Comparison of ENCODE assay signal across 8 cellular contexts in the genomic region with DNA sequence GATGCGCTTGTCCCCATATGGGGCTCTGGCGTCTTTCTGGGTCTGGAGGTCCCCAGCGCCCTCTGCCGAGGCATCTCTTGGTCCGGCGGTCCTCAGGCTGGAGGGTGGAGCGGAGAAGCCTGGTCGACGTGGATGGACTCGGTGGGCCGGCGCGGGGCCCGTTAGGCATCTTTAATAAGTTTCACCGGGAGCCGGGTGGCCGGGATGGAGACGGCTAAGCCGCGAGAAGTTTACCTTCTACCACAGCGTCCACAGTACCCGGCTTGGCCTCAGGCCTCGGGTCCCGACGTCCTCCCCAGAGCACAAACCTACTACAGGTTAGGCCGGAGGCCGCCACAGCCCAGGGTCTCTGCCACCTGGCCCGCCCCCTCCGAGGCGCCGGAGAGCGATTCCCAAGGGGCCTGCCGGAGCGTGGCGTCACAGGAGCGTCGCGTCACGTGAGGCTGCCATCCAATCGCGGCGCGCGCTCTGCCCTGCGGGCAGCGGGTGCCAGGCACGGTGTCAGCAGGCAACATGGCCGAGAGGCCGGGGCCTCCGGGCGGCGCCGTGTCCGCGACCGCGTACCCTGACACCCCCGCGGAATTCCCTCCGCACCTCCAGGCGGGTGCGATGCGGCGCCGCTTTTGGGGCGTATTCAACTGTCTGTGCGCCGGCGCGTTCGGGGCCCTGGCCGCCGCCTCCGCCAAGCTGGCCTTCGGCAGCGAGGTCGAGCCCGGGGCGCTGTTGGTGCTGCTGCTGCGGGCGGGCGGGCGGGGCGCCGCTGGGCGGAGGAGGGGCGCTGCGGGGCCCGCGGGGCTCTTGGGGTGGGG. TPM values are rescaled to one million over a fixed set of nuclear protein-coding genes. Genes with fewer than 3 reads are reported as not detected.
DNase-seq lines count a peak whose midpoint lies in the region; ATAC-seq and TF ChIP-seq lines count a peak whose summit lies in the region.

A gene (plus strand): TSS at position 501 of the 809 bp plus-strand sequence. CDS start 13 bp downstream, at position 514.

- no peaks in the 10 kb centered on the region for H3K27me3 Mint-ChIP-seq in WTC11 (ENCODE audit: low read depth)

- CTCF ChIA-PET in WTC11 (lab: Charles Lee), result interaction anchor here (0.5 kb wide), 1 partner anchor 40 kb away, joined by 3 read pairs; no protein-coding TSS in a partner anchor

- peaks cover 7% of the 10 kb centered on the region for H3K4me1 Mint-ChIP-seq in WTC11

- H3K4me3 ChIP-seq in cardiac fibroblast (replicated peaks in 1 of 2; ENCODE audit: low read depth in 2 of 2, low read length in 2 of 2), result peak within 1 kb of the TSS; percentile 60 to 71

- peak within 1 kb of the TSS; percentile 97 for H3K27ac Mint-ChIP-seq in WTC11

- H3K9me3 Mint-ChIP-seq in WTC11, result no peaks in the 10 kb centered on the region

- DNase-seq in NK-92 treated with Interleukin-12 subunit alpha and Interleukin-12 subunit beta, amount 100 ng/mL, for 24 hours (lab: John Stamatoyannopoulos, UW), result peak; percentile 75
- no peak for DNase-seq in NK-92 (lab: John Stamatoyannopoulos, UW; ENCODE audit: unreplicated experiment)
- DNase-seq in NCI-H2171 (lab: John Stamatoyannopoulos, UW), result peak; percentile 93
- peak; percentile 92 for DNase-seq in WTC11 (ENCODE audit: low spot score)
- peak; percentile 90 to 96 for DNase-seq in cardiac fibroblast (ENCODE audit: low read depth in 2 of 2)
- peak; percentile 98 for DNase-seq in iPS-NIHi7 (ENCODE audit: extremely low spot score)
- DNase-seq in smooth muscle cell of the brain vasculature (ENCODE audit: low read depth, low spot score), result peak; percentile 73

- TF ChIP-seq CTCF in WTC11 (IDR thresholded peaks at IDR 0.05) (no peak), cardiac fibroblast (IDR thresholded peaks at IDR 0.05; ENCODE audit: low read depth, low read length) (peak; percentile 13)

- peak; percentile 92 for ATAC-seq in HG02981 (IDR thresholded peaks at IDR 0.05; ENCODE audit: unreplicated experiment)
- ATAC-seq in WTC11, result peak; percentile 88

- peaks cover 2% of the 10 kb centered on the region; the same call in 1 of the 2 replicates for H3K36me3 Mint-ChIP-seq in WTC11

- peak within 1 kb of the TSS; percentile 84 for H3K4me3 Mint-ChIP-seq in WTC11

- POLR2A ChIA-PET in WTC11 (lab: Charles Lee), result no interaction called here

TF ChIP-seq in WTC11, 78 proteins besides CTCF, POLR2A, EP300 and RAD21 (continues in another document):
- TF ChIP-seq CREM (CRISPR knock-in tag; IDR thresholded peaks at IDR 0.05) (peak; percentile 77; the same call in 1 of the 2 replicates), RELA (CRISPR knock-in tag; IDR thresholded peaks at IDR 0.05; ENCODE audit: borderline replicate concordance) (peak; percentile 81; the same call in 1 of the 2 replicates), FOXP1 (CRISPR knock-in tag; IDR thresholded peaks at IDR 0.05; ENCODE audit: borderline replicate concordance) (peak; percentile 92), ZBTB21 (CRISPR knock-in tag; IDR thresholded peaks at IDR 0.05; ENCODE audit: borderline replicate concordance) (peak; percentile 93), NFYB (CRISPR knock-in tag; conservative IDR thresholded peaks at IDR 0.05; ENCODE audit: low read depth) (peak; percentile 94), ELF4 (CRISPR knock-in tag; IDR thresholded peaks at IDR 0.05; ENCODE audit: low read depth) (no peak), NR1H2 (CRISPR knock-in tag; IDR thresholded peaks at IDR 0.05) (no peak), CREB1 (CRISPR knock-in tag; IDR thresholded peaks at IDR 0.05) (no peak), ZNF671 (CRISPR knock-in tag; IDR thresholded peaks at IDR 0.05) (no peak), NFATC4 (CRISPR knock-in tag; IDR thresholded peaks at IDR 0.05) (no peak; the same call in 1 of the 2 replicates), MXD4 (CRISPR knock-in tag; IDR thresholded peaks at IDR 0.05; ENCODE audit: borderline replicate concordance) (no peak), SMAD4 (CRISPR knock-in tag; IDR thresholded peaks at IDR 0.05) (no peak)
- TF ChIP-seq, protein P1, sequence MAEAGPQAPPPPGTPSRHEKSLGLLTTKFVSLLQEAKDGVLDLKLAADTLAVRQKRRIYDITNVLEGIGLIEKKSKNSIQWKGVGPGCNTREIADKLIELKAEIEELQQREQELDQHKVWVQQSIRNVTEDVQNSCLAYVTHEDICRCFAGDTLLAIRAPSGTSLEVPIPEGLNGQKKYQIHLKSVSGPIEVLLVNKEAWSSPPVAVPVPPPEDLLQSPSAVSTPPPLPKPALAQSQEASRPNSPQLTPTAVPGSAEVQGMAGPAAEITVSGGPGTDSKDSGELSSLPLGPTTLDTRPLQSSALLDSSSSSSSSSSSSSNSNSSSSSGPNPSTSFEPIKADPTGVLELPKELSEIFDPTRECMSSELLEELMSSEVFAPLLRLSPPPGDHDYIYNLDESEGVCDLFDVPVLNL (CRISPR knock-in tag; IDR thresholded peaks at IDR 0.05; ENCODE audit: borderline replicate concordance, low read depth), result no peak
- TF ChIP-seq, protein P2, sequence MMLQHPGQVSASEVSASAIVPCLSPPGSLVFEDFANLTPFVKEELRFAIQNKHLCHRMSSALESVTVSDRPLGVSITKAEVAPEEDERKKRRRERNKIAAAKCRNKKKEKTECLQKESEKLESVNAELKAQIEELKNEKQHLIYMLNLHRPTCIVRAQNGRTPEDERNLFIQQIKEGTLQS (CRISPR knock-in tag; conservative IDR thresholded peaks at IDR 0.05), result no peak
- TF ChIP-seq, protein P3, sequence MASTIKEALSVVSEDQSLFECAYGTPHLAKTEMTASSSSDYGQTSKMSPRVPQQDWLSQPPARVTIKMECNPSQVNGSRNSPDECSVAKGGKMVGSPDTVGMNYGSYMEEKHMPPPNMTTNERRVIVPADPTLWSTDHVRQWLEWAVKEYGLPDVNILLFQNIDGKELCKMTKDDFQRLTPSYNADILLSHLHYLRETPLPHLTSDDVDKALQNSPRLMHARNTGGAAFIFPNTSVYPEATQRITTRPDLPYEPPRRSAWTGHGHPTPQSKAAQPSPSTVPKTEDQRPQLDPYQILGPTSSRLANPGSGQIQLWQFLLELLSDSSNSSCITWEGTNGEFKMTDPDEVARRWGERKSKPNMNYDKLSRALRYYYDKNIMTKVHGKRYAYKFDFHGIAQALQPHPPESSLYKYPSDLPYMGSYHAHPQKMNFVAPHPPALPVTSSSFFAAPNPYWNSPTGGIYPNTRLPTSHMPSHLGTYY (CRISPR knock-in tag; IDR thresholded peaks at IDR 0.05), result no peak
- TF ChIP-seq, protein P4, sequence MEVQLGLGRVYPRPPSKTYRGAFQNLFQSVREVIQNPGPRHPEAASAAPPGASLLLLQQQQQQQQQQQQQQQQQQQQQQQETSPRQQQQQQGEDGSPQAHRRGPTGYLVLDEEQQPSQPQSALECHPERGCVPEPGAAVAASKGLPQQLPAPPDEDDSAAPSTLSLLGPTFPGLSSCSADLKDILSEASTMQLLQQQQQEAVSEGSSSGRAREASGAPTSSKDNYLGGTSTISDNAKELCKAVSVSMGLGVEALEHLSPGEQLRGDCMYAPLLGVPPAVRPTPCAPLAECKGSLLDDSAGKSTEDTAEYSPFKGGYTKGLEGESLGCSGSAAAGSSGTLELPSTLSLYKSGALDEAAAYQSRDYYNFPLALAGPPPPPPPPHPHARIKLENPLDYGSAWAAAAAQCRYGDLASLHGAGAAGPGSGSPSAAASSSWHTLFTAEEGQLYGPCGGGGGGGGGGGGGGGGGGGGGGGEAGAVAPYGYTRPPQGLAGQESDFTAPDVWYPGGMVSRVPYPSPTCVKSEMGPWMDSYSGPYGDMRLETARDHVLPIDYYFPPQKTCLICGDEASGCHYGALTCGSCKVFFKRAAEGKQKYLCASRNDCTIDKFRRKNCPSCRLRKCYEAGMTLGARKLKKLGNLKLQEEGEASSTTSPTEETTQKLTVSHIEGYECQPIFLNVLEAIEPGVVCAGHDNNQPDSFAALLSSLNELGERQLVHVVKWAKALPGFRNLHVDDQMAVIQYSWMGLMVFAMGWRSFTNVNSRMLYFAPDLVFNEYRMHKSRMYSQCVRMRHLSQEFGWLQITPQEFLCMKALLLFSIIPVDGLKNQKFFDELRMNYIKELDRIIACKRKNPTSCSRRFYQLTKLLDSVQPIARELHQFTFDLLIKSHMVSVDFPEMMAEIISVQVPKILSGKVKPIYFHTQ (CRISPR knock-in tag; IDR thresholded peaks at IDR 0.05), result no peak
- TF ChIP-seq, protein P5, sequence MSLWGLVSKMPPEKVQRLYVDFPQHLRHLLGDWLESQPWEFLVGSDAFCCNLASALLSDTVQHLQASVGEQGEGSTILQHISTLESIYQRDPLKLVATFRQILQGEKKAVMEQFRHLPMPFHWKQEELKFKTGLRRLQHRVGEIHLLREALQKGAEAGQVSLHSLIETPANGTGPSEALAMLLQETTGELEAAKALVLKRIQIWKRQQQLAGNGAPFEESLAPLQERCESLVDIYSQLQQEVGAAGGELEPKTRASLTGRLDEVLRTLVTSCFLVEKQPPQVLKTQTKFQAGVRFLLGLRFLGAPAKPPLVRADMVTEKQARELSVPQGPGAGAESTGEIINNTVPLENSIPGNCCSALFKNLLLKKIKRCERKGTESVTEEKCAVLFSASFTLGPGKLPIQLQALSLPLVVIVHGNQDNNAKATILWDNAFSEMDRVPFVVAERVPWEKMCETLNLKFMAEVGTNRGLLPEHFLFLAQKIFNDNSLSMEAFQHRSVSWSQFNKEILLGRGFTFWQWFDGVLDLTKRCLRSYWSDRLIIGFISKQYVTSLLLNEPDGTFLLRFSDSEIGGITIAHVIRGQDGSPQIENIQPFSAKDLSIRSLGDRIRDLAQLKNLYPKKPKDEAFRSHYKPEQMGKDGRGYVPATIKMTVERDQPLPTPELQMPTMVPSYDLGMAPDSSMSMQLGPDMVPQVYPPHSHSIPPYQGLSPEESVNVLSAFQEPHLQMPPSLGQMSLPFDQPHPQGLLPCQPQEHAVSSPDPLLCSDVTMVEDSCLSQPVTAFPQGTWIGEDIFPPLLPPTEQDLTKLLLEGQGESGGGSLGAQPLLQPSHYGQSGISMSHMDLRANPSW (CRISPR knock-in tag; conservative IDR thresholded peaks at IDR 0.05; ENCODE audit: low read depth), result no peak
- TF ChIP-seq, protein P6, sequence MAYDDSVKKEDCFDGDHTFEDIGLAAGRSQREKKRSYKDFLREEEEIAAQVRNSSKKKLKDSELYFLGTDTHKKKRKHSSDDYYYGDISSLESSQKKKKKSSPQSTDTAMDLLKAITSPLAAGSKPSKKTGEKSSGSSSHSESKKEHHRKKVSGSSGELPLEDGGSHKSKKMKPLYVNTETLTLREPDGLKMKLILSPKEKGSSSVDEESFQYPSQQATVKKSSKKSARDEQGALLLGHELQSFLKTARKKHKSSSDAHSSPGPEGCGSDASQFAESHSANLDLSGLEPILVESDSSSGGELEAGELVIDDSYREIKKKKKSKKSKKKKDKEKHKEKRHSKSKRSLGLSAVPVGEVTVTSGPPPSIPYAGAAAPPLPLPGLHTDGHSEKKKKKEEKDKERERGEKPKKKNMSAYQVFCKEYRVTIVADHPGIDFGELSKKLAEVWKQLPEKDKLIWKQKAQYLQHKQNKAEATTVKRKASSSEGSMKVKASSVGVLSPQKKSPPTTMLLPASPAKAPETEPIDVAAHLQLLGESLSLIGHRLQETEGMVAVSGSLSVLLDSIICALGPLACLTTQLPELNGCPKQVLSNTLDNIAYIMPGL (CRISPR knock-in tag; IDR thresholded peaks at IDR 0.05), result peak; percentile 85; the same call in 1 of the 2 replicates

RNA-seq across cellular contexts. Expression of the gene that starts here (rescaled TPM):
- total RNA-seq in WTC11 (2021), result 15.0 to 20.1 TPM (median 16.6 TPM) in 3 replicates
